1 cellular context compared by ENCODE assay signal in the genomic region with DNA sequence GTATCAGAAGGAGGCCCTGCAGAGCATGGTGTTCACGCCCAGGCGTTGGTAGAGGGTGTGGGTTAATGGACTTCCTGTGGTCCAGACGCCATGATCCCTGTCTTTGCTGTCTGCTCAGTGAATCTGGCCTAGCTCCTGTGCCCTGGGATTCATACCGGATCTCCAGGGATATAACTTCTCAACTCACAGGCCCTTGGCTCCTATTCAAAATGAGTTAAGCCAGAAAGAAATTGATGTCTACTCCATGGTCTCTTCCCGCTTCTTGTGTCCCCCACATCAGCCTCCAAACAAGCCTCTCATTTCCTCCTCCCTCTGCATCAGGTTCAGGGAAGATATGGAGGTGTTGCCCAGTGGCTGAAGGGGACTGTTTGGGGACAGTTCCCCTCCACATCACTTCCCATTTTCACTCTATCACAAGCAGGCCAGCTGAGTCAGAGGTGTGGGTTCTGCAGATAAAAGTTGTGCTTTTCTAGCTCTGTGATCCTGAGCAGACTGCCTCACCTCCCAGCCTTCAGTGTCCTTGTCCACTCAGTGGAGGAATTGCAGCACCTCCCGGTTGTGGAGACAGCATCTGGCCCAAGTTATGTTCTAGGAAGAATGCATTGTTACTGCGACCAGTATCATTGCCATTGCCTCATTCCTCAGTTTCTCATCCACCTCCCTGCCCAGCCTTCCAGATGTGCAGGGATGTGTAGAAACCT.
TF ChIP-seq lines count a peak whose summit lies in the region.

No MANE protein-coding gene starts in this region.

TF ChIP-seq in K562, 482 proteins besides CTCF, POLR2A, EP300 and RAD21 (continued from another document):
- TF ChIP-seq, protein P1, sequence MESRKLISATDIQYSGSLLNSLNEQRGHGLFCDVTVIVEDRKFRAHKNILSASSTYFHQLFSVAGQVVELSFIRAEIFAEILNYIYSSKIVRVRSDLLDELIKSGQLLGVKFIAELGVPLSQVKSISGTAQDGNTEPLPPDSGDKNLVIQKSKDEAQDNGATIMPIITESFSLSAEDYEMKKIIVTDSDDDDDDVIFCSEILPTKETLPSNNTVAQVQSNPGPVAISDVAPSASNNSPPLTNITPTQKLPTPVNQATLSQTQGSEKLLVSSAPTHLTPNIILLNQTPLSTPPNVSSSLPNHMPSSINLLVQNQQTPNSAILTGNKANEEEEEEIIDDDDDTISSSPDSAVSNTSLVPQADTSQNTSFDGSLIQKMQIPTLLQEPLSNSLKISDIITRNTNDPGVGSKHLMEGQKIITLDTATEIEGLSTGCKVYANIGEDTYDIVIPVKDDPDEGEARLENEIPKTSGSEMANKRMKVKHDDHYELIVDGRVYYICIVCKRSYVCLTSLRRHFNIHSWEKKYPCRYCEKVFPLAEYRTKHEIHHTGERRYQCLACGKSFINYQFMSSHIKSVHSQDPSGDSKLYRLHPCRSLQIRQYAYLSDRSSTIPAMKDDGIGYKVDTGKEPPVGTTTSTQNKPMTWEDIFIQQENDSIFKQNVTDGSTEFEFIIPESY (CRISPR knock-in tag; IDR thresholded peaks at IDR 0.05) = no peak
- TF ChIP-seq NFE2 (IDR thresholded peaks at IDR 0.05; ENCODE audit: low read depth) (peak; percentile 91), SREBF1 (IDR thresholded peaks at IDR 0.05; ENCODE audit: borderline replicate concordance, low read depth, low read length) (no peak), ZNF384 (IDR thresholded peaks at IDR 0.05; ENCODE audit: low read depth, low read length) (no peak), NRF1 (conservative IDR thresholded peaks at IDR 0.05 in 1 of 2, IDR thresholded peaks at IDR 0.05 in 1 of 2) (peak in 1 of 2 experiments; percentile 32; a peak in 1 of 4 replicates), ZNF551 (CRISPR knock-in tag; IDR thresholded peaks at IDR 0.05) (no peak), ELF2 (CRISPR knock-in tag; IDR thresholded peaks at IDR 0.05) (no peak), FOXK2 (conservative IDR thresholded peaks at IDR 0.05 in 1 of 2, IDR thresholded peaks at IDR 0.05 in 1 of 2; ENCODE audit: low read depth in 2 of 2) (no peak), ZBTB5 (IDR thresholded peaks at IDR 0.05) (no peak)
